ENCODE assay signal across 8 cellular contexts in the genomic region with DNA sequence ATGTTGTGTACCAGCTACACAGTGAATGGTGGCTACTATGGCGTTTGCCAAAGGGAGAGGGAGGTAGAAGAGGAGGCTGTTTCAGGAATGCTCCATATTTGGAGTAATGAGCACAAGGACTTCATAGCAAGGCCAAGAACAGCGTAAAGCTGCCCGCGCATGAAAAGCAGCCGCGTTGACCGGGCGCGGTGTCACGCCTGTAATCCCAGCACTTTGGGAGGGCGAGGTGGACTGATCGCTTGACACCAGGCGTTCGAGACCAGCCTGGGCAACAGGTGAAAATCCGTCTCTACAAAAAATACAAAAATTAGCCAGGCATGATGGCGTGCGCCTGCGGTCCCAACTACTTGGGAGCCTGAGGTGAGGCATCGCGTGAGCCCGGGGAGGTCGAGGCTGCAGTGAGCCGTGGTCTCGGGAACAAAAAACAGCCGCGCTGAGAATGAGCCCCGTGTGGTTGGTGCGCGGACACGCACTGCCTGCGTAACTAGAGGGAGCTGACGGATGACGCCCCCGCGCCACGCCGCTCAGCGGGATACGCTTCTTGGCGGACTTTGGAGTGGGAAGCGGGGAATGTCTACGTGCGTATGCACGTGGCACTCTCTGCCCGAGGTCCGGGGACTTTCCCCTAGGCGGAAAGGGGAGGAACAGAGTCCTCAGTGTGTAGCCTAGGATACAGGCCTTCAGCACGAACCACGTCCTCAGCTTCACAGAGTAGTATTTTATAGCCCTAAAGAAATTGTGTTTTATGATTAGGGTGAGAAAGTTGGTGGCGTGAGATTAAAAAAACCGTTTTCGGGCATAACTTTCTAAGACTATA. TPM values are rescaled to one million over a fixed set of nuclear protein-coding genes. Genes with fewer than 3 reads are reported as not detected.
DNase-seq lines count a peak whose midpoint lies in the region; ATAC-seq, FAIRE-seq and TF ChIP-seq lines count a peak whose summit lies in the region.

RMRP (minus strand) TSS at position 693 of the 817 bp plus-strand sequence.

- no peaks in the 10 kb centered on the region for H3K9me3 ChIP-seq in pancreas
- no peaks in the 10 kb centered on the region for H3K9me3 ChIP-seq in tibial artery

- peak; percentile 83 for FAIRE-seq in pancreas (lab: Jason Lieb, UNC)

- H3K27me3 ChIP-seq in pancreas (no peaks in the 10 kb centered on the region), tibial artery (no peaks in the 10 kb centered on the region)

- H3K36me3 ChIP-seq in pancreas (no peaks in the 10 kb centered on the region), tibial artery (peaks cover 15 to 33% (median 21%) of the 10 kb centered on the region in 3 donors)

- H3K4me3 ChIP-seq in pancreas: peak within 1 kb of the TSS; percentile 76 to 97 (median 90)
- H3K4me3 ChIP-seq in tibial artery: peak within 1 kb of the TSS; percentile 87 to 99

- ATAC-seq in HG02759 (IDR thresholded peaks at IDR 0.05; ENCODE audit: unreplicated experiment): peak; percentile 87
- peak; percentile 97 for ATAC-seq in activated naive CD8-positive, alpha-beta T cell treated with anti-CD3 and anti-CD28 coated beads, Interleukin-2, amount 50 U/mL, for 24 hours
- ATAC-seq in Right ventricle myocardium superior (ENCODE audit: poor library complexity): peak; percentile 94
- ATAC-seq in pancreas: peak; percentile 89 to 92 (median 90)

- DNase-seq in GM10266 (ENCODE audit: extremely low spot score) (peak; percentile 93), NCI-H1417 (lab: John Stamatoyannopoulos, UW) (peak; percentile 92 to 98 (median 97)), SW480 (ENCODE audit: low spot score) (peak; percentile 99), Right ventricle myocardium superior (peak; percentile 98), pancreas (peak; percentile 92 to 99 (median 98)), tibial artery (peak; percentile 94 to 99)
- peak; percentile 97 for DNase-seq in activated naive CD8-positive, alpha-beta T cell treated with anti-CD3 and anti-CD28 coated beads, Interleukin-2, amount 50 U/mL, for 24 hours

- 0% methylated on average over 52 of the region's 52 CpGs for WGBS in pancreas, 2 donors

- peaks cover 5% of the 10 kb centered on the region for H3K27me3 Mint-ChIP-seq in activated naive CD8-positive, alpha-beta T cell treated with anti-CD3 and anti-CD28 coated beads, Interleukin-2, amount 50 U/mL, for 24 hours

- H3K36me3 Mint-ChIP-seq in activated naive CD8-positive, alpha-beta T cell treated with anti-CD3 and anti-CD28 coated beads, Interleukin-2, amount 50 U/mL, for 24 hours (ENCODE audit: low read depth): peaks cover 33% of the 10 kb centered on the region

- peak within 1 kb of the TSS; percentile 86 for H3K4me3 Mint-ChIP-seq in activated naive CD8-positive, alpha-beta T cell treated with anti-CD3 and anti-CD28 coated beads, Interleukin-2, amount 50 U/mL, for 24 hours

- H3K4me1 Mint-ChIP-seq in activated naive CD8-positive, alpha-beta T cell treated with anti-CD3 and anti-CD28 coated beads, Interleukin-2, amount 50 U/mL, for 24 hours: peaks cover 60% of the 10 kb centered on the region

- H3K27ac ChIP-seq in pancreas: peak within 1 kb of the TSS; percentile 94 to 100 (median 100)
- peak within 1 kb of the TSS; percentile 99 to 100 for H3K27ac ChIP-seq in tibial artery

- H3K4me1 ChIP-seq in pancreas (peaks cover 21 to 35% (median 29%) of the 10 kb centered on the region in 3 donors), tibial artery (peaks cover 0 to 41% (median 21%) of the 10 kb centered on the region in 4 donors)

- no peak for TF ChIP-seq CTCF in GM10266 (IDR thresholded peaks at IDR 0.05; ENCODE audit: control insufficient read depth, insufficient read depth, low read depth, missing control alignments)
- TF ChIP-seq CTCF in pancreas (IDR thresholded peaks at IDR 0.05): peak in 2 of 4 donors; percentile 21 to 46
- TF ChIP-seq CTCF in tibial artery (IDR thresholded peaks at IDR 0.05): peak; percentile 34 to 50

- intact Hi-C loops in Right ventricle myocardium superior (cut with DNase I): no loop called here
- intact Hi-C loops in pancreas (cut with DNase I): no loop called here
- intact Hi-C loops in tibial artery (cut with DNase I; ENCODE audit: low total_unique reads): loop anchor here (1.0 kb wide), 1 partner anchor 71 kb away; no protein-coding TSS in a partner anchor

- H3K27ac Mint-ChIP-seq in activated naive CD8-positive, alpha-beta T cell treated with anti-CD3 and anti-CD28 coated beads, Interleukin-2, amount 50 U/mL, for 24 hours: peak within 1 kb of the TSS; percentile 100

- peaks cover 4% of the 10 kb centered on the region for H3K9me3 Mint-ChIP-seq in activated naive CD8-positive, alpha-beta T cell treated with anti-CD3 and anti-CD28 coated beads, Interleukin-2, amount 50 U/mL, for 24 hours

RNA-seq across cellular contexts. Expression of gene RMRP, which starts in this region (rescaled TPM):
- total RNA-seq in Right ventricle myocardium superior (19,155 TPM), pancreas (over 10,000 TPM in 4 of 6 donors, 1,000 to 10,000 TPM in 2; 3,151 to 15,171 (median 11,469) TPM)
- polyA plus RNA-seq in pancreas: 100 to 1,000 TPM in 1 of 2 donors, 10 to 100 TPM in 1; 80.5 to 300 TPM

Comparison
In these comparisons a context has a peak if more than half of its experiments do, and no peak if none do; other contexts are left out.
1. Peak in every context shown above with its lines: DNase-seq, ATAC-seq, H3K4me3 ChIP-seq and H3K27ac ChIP-seq.